In genomic region chr9:95047452-95048224, GRCh38 we compare ENCODE assay signal across 8 cellular contexts.
A peak's percentile ranks its signal among the peaks of the same experiment; 100 is the strongest.
DNase-seq lines count a peak whose midpoint lies in the region; ATAC-seq and TF ChIP-seq lines count a peak whose summit lies in the region.

No MANE protein-coding gene starts in this region.

- H3K36me3 ChIP-seq in right lobe of liver (peaks cover 0 to 21% (median 4%) of the 10 kb centered on the region in 4 donors), tibial artery (peaks cover 0 to 20% (median 0%) of the 10 kb centered on the region in 3 donors)

- H3K27me3 Mint-ChIP-seq in activated CD8-positive, alpha-beta T cell treated with anti-CD3 and anti-CD28 coated beads for 36 hours: peaks cover 25% of the 10 kb centered on the region
- H3K27me3 Mint-ChIP-seq in activated CD8-positive, alpha-beta T cell treated with anti-CD3 and anti-CD28 coated beads, Interleukin-2, amount 10 ng/mL, durations not matched to agents 7 days and 5 days (ENCODE audit: low read depth): peaks cover 30% of the 10 kb centered on the region
- peaks cover 32% of the 10 kb centered on the region for H3K27me3 Mint-ChIP-seq in activated naive CD8-positive, alpha-beta T cell treated with anti-CD3 and anti-CD28 coated beads, Interleukin-2, amount 50 U/mL, for 24 hours

- 32% methylated on average over 3 of the region's 3 CpGs for WGBS in right lobe of liver (ENCODE audit: insufficient coverage, low coverage, low lambda C conversion rate, missing lambda C conversion rate)

- peak overlapping the region; percentile 64 to 74 (median 64) for H3K27ac ChIP-seq in right lobe of liver
- peak overlapping the region; percentile 73 to 93 for H3K27ac ChIP-seq in tibial artery

- H3K4me3 ChIP-seq in right lobe of liver: peak overlapping the region in 1 of 3 donors; percentile 49
- H3K4me3 ChIP-seq in tibial artery: peak overlapping the region; percentile 55 to 58

- H3K27ac Mint-ChIP-seq in activated CD8-positive, alpha-beta T cell treated with anti-CD3 and anti-CD28 coated beads for 36 hours: no peak overlapping the region
- H3K27ac Mint-ChIP-seq in activated CD8-positive, alpha-beta T cell treated with anti-CD3 and anti-CD28 coated beads, Interleukin-2, amount 10 ng/mL, durations not matched to agents 7 days and 5 days: no peak overlapping the region
- H3K27ac Mint-ChIP-seq in activated naive CD8-positive, alpha-beta T cell treated with anti-CD3 and anti-CD28 coated beads, Interleukin-2, amount 50 U/mL, for 24 hours: no peak overlapping the region

- H3K9me3 ChIP-seq in right lobe of liver (no peaks in the 10 kb centered on the region), tibial artery (no peaks in the 10 kb centered on the region)

- no peak for DNase-seq in activated CD8-positive, alpha-beta T cell treated with anti-CD3 and anti-CD28 coated beads for 36 hours
- no peak for DNase-seq in activated CD8-positive, alpha-beta T cell treated with anti-CD3 and anti-CD28 coated beads, Interleukin-2, amount 10 ng/mL, durations not matched to agents 7 days and 5 days
- DNase-seq in activated naive CD8-positive, alpha-beta T cell treated with anti-CD3 and anti-CD28 coated beads, Interleukin-2, amount 50 U/mL, for 24 hours: no peak
- DNase-seq in right lobe of liver: no peak
- no peak for DNase-seq in tibial artery
- no peak for DNase-seq in HEK293T (ENCODE audit: extremely low spot score)

- CTCF ChIA-PET in activated CD8-positive, alpha-beta T cell treated with anti-CD3 and anti-CD28 coated beads for 36 hours (lab: Charles Lee): no interaction called here
- CTCF ChIA-PET in activated CD8-positive, alpha-beta T cell treated with anti-CD3 and anti-CD28 coated beads, Interleukin-2, amount 10 ng/mL, durations not matched to agents 7 days and 5 days (lab: Charles Lee): no interaction called here
- CTCF ChIA-PET in HEK293T (lab: Yijun Ruan, JAX): interaction anchor here (1.0 to 1.3 kb wide), 2 partner anchors 14 to 190 kb away, joined by 3 read pairs; no protein-coding TSS in a partner anchor

- no peaks in the 10 kb centered on the region for H3K36me3 Mint-ChIP-seq in activated CD8-positive, alpha-beta T cell treated with anti-CD3 and anti-CD28 coated beads for 36 hours (ENCODE audit: low read depth)
- no peaks in the 10 kb centered on the region for H3K36me3 Mint-ChIP-seq in activated CD8-positive, alpha-beta T cell treated with anti-CD3 and anti-CD28 coated beads, Interleukin-2, amount 10 ng/mL, durations not matched to agents 7 days and 5 days (ENCODE audit: low read depth)
- H3K36me3 Mint-ChIP-seq in activated naive CD8-positive, alpha-beta T cell treated with anti-CD3 and anti-CD28 coated beads, Interleukin-2, amount 50 U/mL, for 24 hours (ENCODE audit: low read depth): no peaks in the 10 kb centered on the region

- H3K27me3 ChIP-seq in right lobe of liver: no peaks in the 10 kb centered on the region
- no peaks in the 10 kb centered on the region for H3K27me3 ChIP-seq in tibial artery

- no peak for TF ChIP-seq CTCF in activated CD8-positive, alpha-beta T cell treated with anti-CD3 and anti-CD28 coated beads for 36 hours (IDR thresholded peaks at IDR 0.05)
- no peak for TF ChIP-seq CTCF in right lobe of liver (IDR thresholded peaks at IDR 0.05)
- no peak for TF ChIP-seq CTCF in tibial artery (IDR thresholded peaks at IDR 0.05)

- ATAC-seq in activated CD8-positive, alpha-beta T cell treated with anti-CD3 and anti-CD28 coated beads for 36 hours: no peak
- no peak for ATAC-seq in activated CD8-positive, alpha-beta T cell treated with anti-CD3 and anti-CD28 coated beads, Interleukin-2, amount 10 ng/mL, durations not matched to agents 7 days and 5 days
- ATAC-seq in activated naive CD8-positive, alpha-beta T cell treated with anti-CD3 and anti-CD28 coated beads, Interleukin-2, amount 50 U/mL, for 24 hours: no peak
- ATAC-seq in right lobe of liver: no peak
- ATAC-seq in GM18505 (IDR thresholded peaks at IDR 0.05; ENCODE audit: unreplicated experiment): no peak
- no peak for ATAC-seq in GM18873 (IDR thresholded peaks at IDR 0.05; ENCODE audit: low FRiP score, unreplicated experiment)

- H3K9me3 Mint-ChIP-seq in activated CD8-positive, alpha-beta T cell treated with anti-CD3 and anti-CD28 coated beads for 36 hours: no peaks in the 10 kb centered on the region
- H3K9me3 Mint-ChIP-seq in activated CD8-positive, alpha-beta T cell treated with anti-CD3 and anti-CD28 coated beads, Interleukin-2, amount 10 ng/mL, durations not matched to agents 7 days and 5 days (ENCODE audit: insufficient read depth): no peaks in the 10 kb centered on the region
- H3K9me3 Mint-ChIP-seq in activated naive CD8-positive, alpha-beta T cell treated with anti-CD3 and anti-CD28 coated beads, Interleukin-2, amount 50 U/mL, for 24 hours: no peaks in the 10 kb centered on the region

- peaks cover 0 to 42% (median 5%) of the 10 kb centered on the region in 4 donors for H3K4me1 ChIP-seq in right lobe of liver
- peaks cover 0 to 90% (median 18%) of the 10 kb centered on the region in 4 donors for H3K4me1 ChIP-seq in tibial artery

- peak overlapping the region; percentile 59 for H3K4me3 Mint-ChIP-seq in activated CD8-positive, alpha-beta T cell treated with anti-CD3 and anti-CD28 coated beads for 36 hours
- H3K4me3 Mint-ChIP-seq in activated CD8-positive, alpha-beta T cell treated with anti-CD3 and anti-CD28 coated beads, Interleukin-2, amount 10 ng/mL, durations not matched to agents 7 days and 5 days: no peak overlapping the region
- peak overlapping the region; percentile 56 for H3K4me3 Mint-ChIP-seq in activated naive CD8-positive, alpha-beta T cell treated with anti-CD3 and anti-CD28 coated beads, Interleukin-2, amount 50 U/mL, for 24 hours

- intact Hi-C loops in activated CD8-positive, alpha-beta T cell treated with anti-CD3 and anti-CD28 coated beads for 36 hours (cut with micrococcal nuclease): no loop called here
- intact Hi-C loops in right lobe of liver (cut with DNase I): no loop called here
- intact Hi-C loops in tibial artery (cut with DNase I; ENCODE audit: low total_unique reads): loop anchor here (2.0 kb wide), 1 partner anchor 21 kb away; no protein-coding TSS in a partner anchor

- H3K4me1 Mint-ChIP-seq in activated CD8-positive, alpha-beta T cell treated with anti-CD3 and anti-CD28 coated beads for 36 hours (ENCODE audit: low read depth): peaks cover 11% of the 10 kb centered on the region
- H3K4me1 Mint-ChIP-seq in activated CD8-positive, alpha-beta T cell treated with anti-CD3 and anti-CD28 coated beads, Interleukin-2, amount 10 ng/mL, durations not matched to agents 7 days and 5 days (ENCODE audit: low read depth): peaks cover 9% of the 10 kb centered on the region
- peaks cover 9% of the 10 kb centered on the region for H3K4me1 Mint-ChIP-seq in activated naive CD8-positive, alpha-beta T cell treated with anti-CD3 and anti-CD28 coated beads, Interleukin-2, amount 50 U/mL, for 24 hours

- POLR2A ChIA-PET in activated CD8-positive, alpha-beta T cell treated with anti-CD3 and anti-CD28 coated beads for 36 hours (lab: Charles Lee): no interaction called here
- POLR2A ChIA-PET in activated CD8-positive, alpha-beta T cell treated with anti-CD3 and anti-CD28 coated beads, Interleukin-2, amount 10 ng/mL, durations not matched to agents 7 days and 5 days (lab: Charles Lee): no interaction called here
- POLR2A ChIA-PET in HEK293T (lab: Yijun Ruan, JAX): no interaction called here

- TF ChIP-seq POLR2A in right lobe of liver (IDR thresholded peaks at IDR 0.05): no peak
- no peak for TF ChIP-seq POLR2A in GM18505 (IDR thresholded peaks at IDR 0.05; ENCODE audit: borderline replicate concordance, extremely low read depth, insufficient read depth, insufficient read length)

TF ChIP-seq in HEK293T, 16 proteins besides CTCF, POLR2A, EP300 and RAD21:
- TF ChIP-seq L3MBTL2 (conservative IDR thresholded peaks at IDR 0.05) (no peak), HDGF (IDR thresholded peaks at IDR 0.05; ENCODE audit: borderline replicate concordance) (no peak), LEF1 (IDR thresholded peaks at IDR 0.05; ENCODE audit: borderline replicate concordance) (no peak), SUZ12 (IDR thresholded peaks at IDR 0.05) (no peak), NFRKB (IDR thresholded peaks at IDR 0.05) (no peak), CTBP1 (IDR thresholded peaks at IDR 0.05; ENCODE audit: borderline replicate concordance) (no peak), BHLHE40 (IDR thresholded peaks at IDR 0.05; ENCODE audit: borderline replicate concordance) (no peak), TARDBP (IDR thresholded peaks at IDR 0.05) (no peak), SP1 (IDR thresholded peaks at IDR 0.05) (no peak), ARNT (IDR thresholded peaks at IDR 0.05) (no peak), ZNF384 (IDR thresholded peaks at IDR 0.05) (no peak), FOXA1 (IDR thresholded peaks at IDR 0.05) (no peak), FOXM1 (IDR thresholded peaks at IDR 0.05; ENCODE audit: borderline replicate concordance) (no peak), PKNOX1 (IDR thresholded peaks at IDR 0.05) (no peak), FOXK2 (IDR thresholded peaks at IDR 0.05) (no peak), ELF4 (IDR thresholded peaks at IDR 0.05) (no peak)
